1 cellular context compared by ENCODE assay signal in the genomic region with DNA sequence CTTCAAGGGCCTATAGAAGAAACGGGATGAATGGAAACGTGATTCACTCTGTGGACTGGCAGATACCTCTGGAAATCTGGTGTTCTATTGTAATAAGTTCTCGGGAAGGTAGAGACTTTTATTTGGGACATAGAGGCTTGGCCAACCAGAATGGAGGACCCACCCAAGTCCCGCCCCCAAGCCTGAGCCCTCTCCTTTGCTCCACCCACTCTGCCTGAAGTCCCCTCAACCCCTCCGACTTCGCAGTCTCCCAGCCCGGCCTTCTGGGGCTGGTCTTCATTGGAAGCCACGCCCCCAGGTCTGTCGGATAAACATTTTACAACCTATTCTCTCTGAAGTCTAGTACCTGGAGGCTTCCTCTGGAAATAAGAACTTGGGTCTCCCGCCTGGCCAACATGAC.
TF ChIP-seq lines count a peak whose summit lies in the region.

No MANE protein-coding gene starts in this region.

TF ChIP-seq in WTC11, 78 proteins besides CTCF, POLR2A, EP300 and RAD21:
- TF ChIP-seq, protein P1, sequence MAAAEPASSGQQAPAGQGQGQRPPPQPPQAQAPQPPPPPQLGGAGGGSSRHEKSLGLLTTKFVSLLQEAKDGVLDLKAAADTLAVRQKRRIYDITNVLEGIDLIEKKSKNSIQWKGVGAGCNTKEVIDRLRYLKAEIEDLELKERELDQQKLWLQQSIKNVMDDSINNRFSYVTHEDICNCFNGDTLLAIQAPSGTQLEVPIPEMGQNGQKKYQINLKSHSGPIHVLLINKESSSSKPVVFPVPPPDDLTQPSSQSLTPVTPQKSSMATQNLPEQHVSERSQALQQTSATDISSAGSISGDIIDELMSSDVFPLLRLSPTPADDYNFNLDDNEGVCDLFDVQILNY (CRISPR knock-in tag; IDR thresholded peaks at IDR 0.05) = no peak
